Comparison of ENCODE assay signal across 19 cellular contexts in the genomic region with DNA sequence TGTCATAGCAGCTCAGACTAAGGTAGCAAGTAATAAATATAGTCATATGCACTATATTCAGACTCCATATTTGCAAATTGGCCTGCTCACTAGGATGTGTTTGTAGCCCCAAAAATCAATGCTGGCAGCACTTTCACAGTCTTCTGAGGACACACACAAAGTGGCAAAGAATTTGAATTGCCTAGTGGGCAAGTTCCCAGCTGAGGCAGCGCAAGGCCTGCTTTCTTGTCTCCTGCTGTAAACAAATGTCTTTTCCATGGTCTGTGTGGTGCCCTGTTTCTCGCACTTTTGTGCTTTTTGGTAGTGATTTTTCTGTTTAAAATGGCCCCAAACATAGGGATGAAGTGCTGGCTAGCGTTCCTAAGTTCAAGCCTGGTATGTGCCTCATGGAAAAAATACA.
DNase-seq lines count a peak whose midpoint lies in the region; ATAC-seq lines count a peak whose summit lies in the region.
"Had no signal": no experiment of that assay in that cellular context is flagged by ENCODE, and none has a peak within 500 bp of the region (broad histone marks: within the 10 kb centered on the region; RNA-seq: fewer than 3 reads in every experiment).

No MANE protein-coding gene starts in this region.

- H4K12ac ChIP-seq in trophoblast cell (ENCODE audit: low read depth, low read length): no peak overlapping the region

- H3K36me3 ChIP-seq in trophoblast cell (ENCODE audit: control insufficient read depth in 1 of 2, insufficient read depth in 2 of 2, low read length in 2 of 2): no peaks in the 10 kb centered on the region
- H3K36me3 ChIP-seq: BE2C; BLaER1 treated with 17β-estradiol and CSF1 and Interleukin-3, amounts not matched to agents 10 nM and 100 nM had no signal

- H2BK5ac ChIP-seq in trophoblast cell (ENCODE audit: low read depth, low read length, poor library complexity): no peak overlapping the region

- H3K4me3 Mint-ChIP-seq in activated T-cell treated with anti-CD3 and anti-CD28 coated beads, Interleukin-2, amount 50 U/mL, for 72 hours: no peak overlapping the region
- H3K4me3 Mint-ChIP-seq: CD14-positive monocyte; CD4-positive, alpha-beta T cell; CD8-positive, alpha-beta memory T cell had no signal

- no peak overlapping the region for H3K18ac ChIP-seq in trophoblast cell (ENCODE audit: low read length)

- no peaks in the 10 kb centered on the region for H3K79me2 ChIP-seq in trophoblast cell (ENCODE audit: control insufficient read depth, insufficient read depth, low read length, poor library complexity)

- H3K27me3 ChIP-seq in trophoblast cell (ENCODE audit: insufficient read depth, low read length): no peaks in the 10 kb centered on the region
- H3K27me3 ChIP-seq: BE2C had no signal

- H4K91ac ChIP-seq in trophoblast cell (ENCODE audit: low read depth, low read length): no peak overlapping the region

- H2BK12ac ChIP-seq in trophoblast cell (ENCODE audit: low read length): peak overlapping the region; percentile 48

- DNase-seq in Ammon's horn (ENCODE audit: low spot score) (peak; percentile 64), hippocampal formation (lab: John Stamatoyannopoulos, UW) (peak; percentile 6 to 8), trophoblast cell (no peak), SW480 (ENCODE audit: low spot score) (no peak)
- no peak for DNase-seq in activated T-cell treated with anti-CD3 and anti-CD28 coated beads, Interleukin-2, amount 50 U/mL, for 72 hours
- DNase-seq: BE2C; CD4-positive, alpha-beta T cell; CD8-positive, alpha-beta memory T cell; DMS 273 treated with DMSO at 0.1 percent for 48 hours; DMS79; EL; GF-D8; GM23248; H7; HCEC 1CT had no signal

- peaks cover 0 to 6% of the 10 kb centered on the region in 2 donors for H3K9me3 Mint-ChIP-seq in activated T-cell treated with anti-CD3 and anti-CD28 coated beads, Interleukin-2, amount 50 U/mL, for 72 hours
- H3K9me3 Mint-ChIP-seq: CD4-positive, alpha-beta T cell had no signal

- H4K8ac ChIP-seq in trophoblast cell (ENCODE audit: low read depth, low read length): no peak overlapping the region

- peaks cover 14% of the 10 kb centered on the region for H3K79me1 ChIP-seq in trophoblast cell (ENCODE audit: low read length)

- no peak overlapping the region for H2AK5ac ChIP-seq in trophoblast cell (ENCODE audit: low read length)

- no peak overlapping the region for H3K23ac ChIP-seq in trophoblast cell (ENCODE audit: low read length)

- no peaks in the 10 kb centered on the region for H3K27me3 Mint-ChIP-seq in activated T-cell treated with anti-CD3 and anti-CD28 coated beads, Interleukin-2, amount 50 U/mL, for 72 hours (ENCODE audit: low read depth)
- H3K27me3 Mint-ChIP-seq: CD4-positive, alpha-beta T cell had no signal

- H3K36me3 Mint-ChIP-seq in activated T-cell treated with anti-CD3 and anti-CD28 coated beads, Interleukin-2, amount 50 U/mL, for 72 hours (ENCODE audit: insufficient read depth in 2 of 2): no peaks in the 10 kb centered on the region
- H3K36me3 Mint-ChIP-seq: CD14-positive monocyte; CD8-positive, alpha-beta memory T cell had no signal

- H3K14ac ChIP-seq in trophoblast cell (ENCODE audit: low read length): no peak overlapping the region

- no peak overlapping the region for H3K27ac ChIP-seq in trophoblast cell (ENCODE audit: low read depth, low read length)
- H3K27ac ChIP-seq: 22Rv1; BLaER1 treated with 17β-estradiol and CSF1 and Interleukin-3, amounts not matched to agents 10 nM and 100 nM; GM23248 had no signal

- H3K4ac ChIP-seq in trophoblast cell (ENCODE audit: low read depth, low read length): no peak overlapping the region

- no peak overlapping the region for H3K27ac Mint-ChIP-seq in activated T-cell treated with anti-CD3 and anti-CD28 coated beads, Interleukin-2, amount 50 U/mL, for 72 hours
- H3K27ac Mint-ChIP-seq: CD14-positive monocyte; CD4-positive, alpha-beta T cell; CD8-positive, alpha-beta memory T cell had no signal

- H3K4me3 ChIP-seq in trophoblast cell (ENCODE audit: low read depth, low read length): no peak overlapping the region
- H3K4me3 ChIP-seq: BLaER1 treated with 17β-estradiol and CSF1 and Interleukin-3, amounts not matched to agents 10 nM and 100 nM; GM23248 had no signal

- H3K4me1 ChIP-seq in trophoblast cell (ENCODE audit: control insufficient read depth in 1 of 2, insufficient read depth in 2 of 2, low read length in 2 of 2): peaks cover 18 to 24% of the 10 kb centered on the region in 2 experiments
- H3K4me1 ChIP-seq: BE2C had no signal

- no CpG with 5 or more reads among the region's 3 CpGs for WGBS in trophoblast cell (ENCODE audit: extremely low coverage, insufficient coverage, insufficient read length)

- H3K4me1 Mint-ChIP-seq in activated T-cell treated with anti-CD3 and anti-CD28 coated beads, Interleukin-2, amount 50 U/mL, for 72 hours (ENCODE audit: low read depth): no peaks in the 10 kb centered on the region
- H3K4me1 Mint-ChIP-seq: CD14-positive monocyte; CD8-positive, alpha-beta memory T cell had no signal

- H3K4me2 ChIP-seq in trophoblast cell (ENCODE audit: low read length): no peak overlapping the region
- H3K4me2 ChIP-seq: BLaER1 treated with 17β-estradiol and CSF1 and Interleukin-3, amounts not matched to agents 10 nM and 100 nM had no signal

- H2AFZ ChIP-seq in trophoblast cell (ENCODE audit: insufficient read depth, low read length, poor library complexity): no peak overlapping the region
- H2AFZ ChIP-seq: GM23248 had no signal

- H3K9me3 ChIP-seq in trophoblast cell (ENCODE audit: insufficient read depth, low read depth, low read length): peaks cover 3% of the 10 kb centered on the region
- H3K9me3 ChIP-seq: BE2C; BLaER1 treated with 17β-estradiol and CSF1 and Interleukin-3, amounts not matched to agents 10 nM and 100 nM had no signal

- peak overlapping the region; percentile 49 for H2BK120ac ChIP-seq in trophoblast cell (ENCODE audit: insufficient read depth, low read length, poor library complexity)

- no peak overlapping the region for H3K9ac ChIP-seq in trophoblast cell (ENCODE audit: low read length)
- H3K9ac ChIP-seq: BLaER1 treated with 17β-estradiol and CSF1 and Interleukin-3, amounts not matched to agents 10 nM and 100 nM; GM23248 had no signal

- no peak for ATAC-seq in activated T-cell treated with anti-CD3 and anti-CD28 coated beads, Interleukin-2, amount 50 U/mL, for 72 hours (replicated peaks in 1 of 2)
- no peak for ATAC-seq in HG03196 (IDR thresholded peaks at IDR 0.05; ENCODE audit: unreplicated experiment)

Comparison
In these comparisons a context has a peak if more than half of its experiments do, and no peak if none do; other contexts are left out.
1. DNase-seq: peak in Ammon's horn (single experiment) and hippocampal formation (2 of 2); none in trophoblast cell (0 of 2), activated T-cell treated with anti-CD3 and anti-CD28 coated beads, Interleukin-2, amount 50 U/mL, for 72 hours (0 of 2) and SW480 (single experiment).